Comparison of ENCODE assay signal across 1 cellular context in the genomic region with DNA sequence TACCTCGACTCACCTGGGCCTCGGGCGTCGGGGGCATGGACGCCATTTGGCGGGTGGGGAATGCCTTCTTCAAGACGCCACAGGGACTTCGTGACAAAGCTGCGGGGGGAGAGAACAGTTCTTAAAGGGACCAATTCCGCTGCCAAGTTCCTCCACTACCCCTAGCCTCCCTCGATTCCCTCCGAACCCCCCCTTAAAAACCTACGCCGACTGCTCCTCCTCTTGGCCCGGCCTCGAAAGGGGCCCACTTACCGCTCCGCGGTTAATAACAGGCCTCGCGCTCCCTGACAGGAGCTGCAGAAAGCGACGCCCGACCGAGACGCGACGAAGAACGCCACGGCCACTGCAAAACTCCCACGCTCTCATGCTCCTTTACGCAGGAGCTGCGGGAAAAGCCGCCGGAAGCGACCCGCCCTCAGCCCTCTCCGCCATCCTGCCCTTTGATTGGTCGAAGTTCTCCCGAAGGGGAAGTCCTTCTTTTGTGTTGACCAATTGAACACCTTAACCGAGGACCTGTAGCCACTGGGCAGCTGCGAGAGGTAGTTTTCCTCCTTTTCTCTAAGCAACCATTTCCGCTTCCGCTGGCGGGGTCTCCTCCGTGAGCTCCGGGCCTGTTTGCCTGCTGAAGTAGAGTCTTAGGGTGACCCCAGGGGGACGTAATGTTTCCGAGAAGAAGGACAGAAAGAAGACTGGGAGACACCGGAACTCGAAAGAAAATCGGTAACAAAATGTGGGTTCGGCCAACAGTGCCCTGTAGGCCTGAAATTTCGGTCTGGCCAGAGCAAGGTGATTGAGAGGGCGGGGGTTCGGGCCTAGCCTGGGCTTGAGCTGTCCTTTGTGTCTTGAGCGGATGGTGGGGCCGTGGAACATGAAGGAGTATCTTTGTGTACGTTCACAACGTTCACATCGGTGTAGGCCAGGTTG.
A peak's percentile ranks its signal among the peaks of the same experiment; 100 is the strongest.
TF ChIP-seq lines count a peak whose summit lies in the region.

A gene (plus strand): TSS at position 573 of the 924 bp plus-strand sequence. CDS start 32,548 bp downstream, outside the sequence.
A gene with protein sequence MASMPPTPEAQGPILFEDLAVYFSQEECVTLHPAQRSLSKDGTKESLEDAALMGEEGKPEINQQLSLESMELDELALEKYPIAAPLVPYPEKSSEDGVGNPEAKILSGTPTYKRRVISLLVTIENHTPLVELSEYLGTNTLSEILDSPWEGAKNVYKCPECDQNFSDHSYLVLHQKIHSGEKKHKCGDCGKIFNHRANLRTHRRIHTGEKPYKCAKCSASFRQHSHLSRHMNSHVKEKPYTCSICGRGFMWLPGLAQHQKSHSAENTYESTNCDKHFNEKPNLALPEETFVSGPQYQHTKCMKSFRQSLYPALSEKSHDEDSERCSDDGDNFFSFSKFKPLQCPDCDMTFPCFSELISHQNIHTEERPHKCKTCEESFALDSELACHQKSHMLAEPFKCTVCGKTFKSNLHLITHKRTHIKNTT (minus strand): TSS at position 397 of the 924 bp plus-strand sequence. CDS start 351 bp downstream, at position 46.

TF ChIP-seq in K562, 482 proteins besides CTCF, POLR2A, EP300 and RAD21 (continued from another document):
- TF ChIP-seq, protein P1, sequence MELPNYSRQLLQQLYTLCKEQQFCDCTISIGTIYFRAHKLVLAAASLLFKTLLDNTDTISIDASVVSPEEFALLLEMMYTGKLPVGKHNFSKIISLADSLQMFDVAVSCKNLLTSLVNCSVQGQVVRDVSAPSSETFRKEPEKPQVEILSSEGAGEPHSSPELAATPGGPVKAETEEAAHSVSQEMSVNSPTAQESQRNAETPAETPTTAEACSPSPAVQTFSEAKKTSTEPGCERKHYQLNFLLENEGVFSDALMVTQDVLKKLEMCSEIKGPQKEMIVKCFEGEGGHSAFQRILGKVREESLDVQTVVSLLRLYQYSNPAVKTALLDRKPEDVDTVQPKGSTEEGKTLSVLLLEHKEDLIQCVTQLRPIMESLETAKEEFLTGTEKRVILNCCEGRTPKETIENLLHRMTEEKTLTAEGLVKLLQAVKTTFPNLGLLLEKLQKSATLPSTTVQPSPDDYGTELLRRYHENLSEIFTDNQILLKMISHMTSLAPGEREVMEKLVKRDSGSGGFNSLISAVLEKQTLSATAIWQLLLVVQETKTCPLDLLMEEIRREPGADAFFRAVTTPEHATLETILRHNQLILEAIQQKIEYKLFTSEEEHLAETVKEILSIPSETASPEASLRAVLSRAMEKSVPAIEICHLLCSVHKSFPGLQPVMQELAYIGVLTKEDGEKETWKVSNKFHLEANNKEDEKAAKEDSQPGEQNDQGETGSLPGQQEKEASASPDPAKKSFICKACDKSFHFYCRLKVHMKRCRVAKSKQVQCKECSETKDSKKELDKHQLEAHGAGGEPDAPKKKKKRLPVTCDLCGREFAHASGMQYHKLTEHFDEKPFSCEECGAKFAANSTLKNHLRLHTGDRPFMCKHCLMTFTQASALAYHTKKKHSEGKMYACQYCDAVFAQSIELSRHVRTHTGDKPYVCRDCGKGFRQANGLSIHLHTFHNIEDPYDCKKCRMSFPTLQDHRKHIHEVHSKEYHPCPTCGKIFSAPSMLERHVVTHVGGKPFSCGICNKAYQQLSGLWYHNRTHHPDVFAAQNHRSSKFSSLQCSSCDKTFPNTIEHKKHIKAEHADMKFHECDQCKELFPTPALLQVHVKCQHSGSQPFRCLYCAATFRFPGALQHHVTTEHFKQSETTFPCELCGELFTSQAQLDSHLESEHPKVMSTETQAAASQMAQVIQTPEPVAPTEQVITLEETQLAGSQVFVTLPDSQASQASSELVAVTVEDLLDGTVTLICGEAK (IDR thresholded peaks at IDR 0.05): peak; percentile 84
- TF ChIP-seq, protein P1 (CRISPR knock-in tag; IDR thresholded peaks at IDR 0.05): no peak
- TF ChIP-seq NFIC (IDR thresholded peaks at IDR 0.05) (no peak), FOXA3 (CRISPR knock-in tag; conservative IDR thresholded peaks at IDR 0.05 in 1 of 2, IDR thresholded peaks at IDR 0.05 in 1 of 2) (no peak), SMAD4 (CRISPR knock-in tag; conservative IDR thresholded peaks at IDR 0.05) (no peak), SP2 (IDR thresholded peaks at IDR 0.05; ENCODE audit: extremely low read depth, low read depth, low read length, poor library complexity, severe bottlenecking) (peak; percentile 28), NRF1 (conservative IDR thresholded peaks at IDR 0.05 in 1 of 2, IDR thresholded peaks at IDR 0.05 in 1 of 2) (0 out of 4 replicates have a peak, but pooled peaks have one; percentile 18 to 41), GABPB1 (CRISPR knock-in tag; IDR thresholded peaks at IDR 0.05) (peak; percentile 81), ZKSCAN8 (CRISPR knock-in tag; IDR thresholded peaks at IDR 0.05) (no peak), GABPA (tag; conservative IDR thresholded peaks at IDR 0.05; ENCODE audit: low read depth) (peak; percentile 84), CXXC5 (CRISPR knock-in tag; IDR thresholded peaks at IDR 0.05) (0 out of 2 replicates have a peak, but pooled peaks have one; percentile 19), NCOA1 (IDR thresholded peaks at IDR 0.05; ENCODE audit: low read depth) (peak; percentile 24; the same call in 1 of the 2 replicates), RBFOX2 (IDR thresholded peaks at IDR 0.05; ENCODE audit: low read depth, low read length) (peak; percentile 63), SIN3A (IDR thresholded peaks at IDR 0.05; ENCODE audit: borderline replicate concordance in 2 of 2, control insufficient read depth in 1 of 2, low read depth in 2 of 2, low read length in 2 of 2) (peak in 1 of 2 experiments; percentile 21; a peak in 1 of 4 replicates), BACH1 (tag; IDR thresholded peaks at IDR 0.05) (no peak), ZC3H4 (CRISPR knock-in tag; IDR thresholded peaks at IDR 0.05; ENCODE audit: borderline replicate concordance) (no peak), POLR2AphosphoS2 (IDR thresholded peaks at IDR 0.05; ENCODE audit: low read length) (no peak), SMARCC2 (IDR thresholded peaks at IDR 0.05; ENCODE audit: low read depth) (no peak), SNIP1 (IDR thresholded peaks at IDR 0.05; ENCODE audit: low read depth) (no peak), ZNF431 (CRISPR knock-in tag; IDR thresholded peaks at IDR 0.05) (no peak), ATF1 (CRISPR knock-in tag; IDR thresholded peaks at IDR 0.05) (no peak), ATF1 (tag; IDR thresholded peaks at IDR 0.05) (0 out of 2 replicates have a peak, but pooled peaks have one; percentile 29), RAD51 (IDR thresholded peaks at IDR 0.05; ENCODE audit: borderline replicate concordance, low read depth) (no peak)
- TF ChIP-seq, protein P2, sequence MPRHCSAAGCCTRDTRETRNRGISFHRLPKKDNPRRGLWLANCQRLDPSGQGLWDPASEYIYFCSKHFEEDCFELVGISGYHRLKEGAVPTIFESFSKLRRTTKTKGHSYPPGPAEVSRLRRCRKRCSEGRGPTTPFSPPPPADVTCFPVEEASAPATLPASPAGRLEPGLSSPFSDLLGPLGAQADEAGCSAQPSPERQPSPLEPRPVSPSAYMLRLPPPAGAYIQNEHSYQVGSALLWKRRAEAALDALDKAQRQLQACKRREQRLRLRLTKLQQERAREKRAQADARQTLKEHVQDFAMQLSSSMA (CRISPR knock-in tag; IDR thresholded peaks at IDR 0.05): no peak
- TF ChIP-seq, protein P3, sequence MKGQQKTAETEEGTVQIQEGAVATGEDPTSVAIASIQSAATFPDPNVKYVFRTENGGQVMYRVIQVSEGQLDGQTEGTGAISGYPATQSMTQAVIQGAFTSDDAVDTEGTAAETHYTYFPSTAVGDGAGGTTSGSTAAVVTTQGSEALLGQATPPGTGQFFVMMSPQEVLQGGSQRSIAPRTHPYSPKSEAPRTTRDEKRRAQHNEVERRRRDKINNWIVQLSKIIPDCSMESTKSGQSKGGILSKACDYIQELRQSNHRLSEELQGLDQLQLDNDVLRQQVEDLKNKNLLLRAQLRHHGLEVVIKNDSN (CRISPR knock-in tag; IDR thresholded peaks at IDR 0.05): 0 out of 2 replicates have a peak, but pooled peaks have one; percentile 5
- TF ChIP-seq, protein P4, sequence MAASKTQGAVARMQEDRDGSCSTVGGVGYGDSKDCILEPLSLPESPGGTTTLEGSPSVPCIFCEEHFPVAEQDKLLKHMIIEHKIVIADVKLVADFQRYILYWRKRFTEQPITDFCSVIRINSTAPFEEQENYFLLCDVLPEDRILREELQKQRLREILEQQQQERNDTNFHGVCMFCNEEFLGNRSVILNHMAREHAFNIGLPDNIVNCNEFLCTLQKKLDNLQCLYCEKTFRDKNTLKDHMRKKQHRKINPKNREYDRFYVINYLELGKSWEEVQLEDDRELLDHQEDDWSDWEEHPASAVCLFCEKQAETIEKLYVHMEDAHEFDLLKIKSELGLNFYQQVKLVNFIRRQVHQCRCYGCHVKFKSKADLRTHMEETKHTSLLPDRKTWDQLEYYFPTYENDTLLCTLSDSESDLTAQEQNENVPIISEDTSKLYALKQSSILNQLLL (CRISPR knock-in tag; IDR thresholded peaks at IDR 0.05; ENCODE audit: borderline replicate concordance): no peak
- TF ChIP-seq, protein P5, sequence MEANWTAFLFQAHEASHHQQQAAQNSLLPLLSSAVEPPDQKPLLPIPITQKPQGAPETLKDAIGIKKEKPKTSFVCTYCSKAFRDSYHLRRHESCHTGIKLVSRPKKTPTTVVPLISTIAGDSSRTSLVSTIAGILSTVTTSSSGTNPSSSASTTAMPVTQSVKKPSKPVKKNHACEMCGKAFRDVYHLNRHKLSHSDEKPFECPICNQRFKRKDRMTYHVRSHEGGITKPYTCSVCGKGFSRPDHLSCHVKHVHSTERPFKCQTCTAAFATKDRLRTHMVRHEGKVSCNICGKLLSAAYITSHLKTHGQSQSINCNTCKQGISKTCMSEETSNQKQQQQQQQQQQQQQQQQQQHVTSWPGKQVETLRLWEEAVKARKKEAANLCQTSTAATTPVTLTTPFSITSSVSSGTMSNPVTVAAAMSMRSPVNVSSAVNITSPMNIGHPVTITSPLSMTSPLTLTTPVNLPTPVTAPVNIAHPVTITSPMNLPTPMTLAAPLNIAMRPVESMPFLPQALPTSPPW (CRISPR knock-in tag; IDR thresholded peaks at IDR 0.05): peak; percentile 36
